30 cellular contexts compared by ENCODE assay signal in the genomic region with DNA sequence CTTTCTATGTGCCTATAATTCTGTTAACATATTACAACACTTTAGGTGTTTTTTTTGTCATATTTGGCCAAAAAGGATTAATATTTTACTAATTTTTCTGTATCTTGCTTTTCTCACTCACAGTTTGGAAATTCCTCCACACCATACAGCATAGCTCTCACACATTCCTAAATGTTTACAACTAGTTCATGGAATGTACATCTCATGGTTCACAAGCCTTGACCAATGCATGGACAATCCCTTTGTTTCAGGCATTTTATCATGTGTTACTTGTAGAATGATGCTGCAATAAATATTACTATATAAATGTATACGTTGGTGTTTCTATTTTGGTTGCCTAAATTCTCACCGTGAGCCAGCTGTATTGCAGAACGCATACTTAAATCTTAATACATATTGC.
DNase-seq lines count a peak whose midpoint lies in the region; ATAC-seq, FAIRE-seq and TF ChIP-seq lines count a peak whose summit lies in the region.
"Had no signal": no experiment of that assay in that cellular context is flagged by ENCODE, and none has a peak within 500 bp of the region (broad histone marks: within the 10 kb centered on the region; RNA-seq: fewer than 3 reads in every experiment).

No MANE protein-coding gene starts in this region.

- FAIRE-seq in RCC 7860 (lab: Jason Lieb, UNC) = no peak
- FAIRE-seq: endothelial cell of umbilical vein had no signal

- no peak for TF ChIP-seq CTCF in AG04450 (IDR thresholded peaks at IDR 0.05; ENCODE audit: low read depth, low read length)
- no peak for TF ChIP-seq CTCF in epithelial cell of esophagus (IDR thresholded peaks at IDR 0.05; ENCODE audit: insufficient read depth, low read depth, low read length, missing control alignments)

- no peaks in the 10 kb centered on the region for H3K27me3 ChIP-seq in AG04450 (ENCODE audit: control insufficient read depth, insufficient read depth, low read length)
- H3K27me3 ChIP-seq in mesenchymal stem cell (ENCODE audit: control insufficient read depth in 1 of 2, insufficient read depth in 1 of 2, low read length in 2 of 2) = peaks cover 0 to 4% of the 10 kb centered on the region in 2 experiments
- H3K27me3 ChIP-seq: neutrophil, sigmoid colon, vagina had no signal

- H2BK120ac ChIP-seq in mesenchymal stem cell (ENCODE audit: low read depth, low read length) = no peak overlapping the region

- peaks cover 3% of the 10 kb centered on the region; the same call in 1 of the 2 replicates for H3K9me3 ChIP-seq in AG04450 (ENCODE audit: control insufficient read depth, insufficient read depth, low read length)
- H3K9me3 ChIP-seq in mesenchymal stem cell (ENCODE audit: control insufficient read depth, low read length) = peaks cover 7% of the 10 kb centered on the region
- H3K9me3 ChIP-seq: neutrophil, sigmoid colon, vagina had no signal

- CTCF ChIA-PET in AG04450 (lab: Charles Lee) = no interaction called here

- H3K4me2 ChIP-seq in mesenchymal stem cell (ENCODE audit: low read length, poor library complexity, severe bottlenecking) = no peak overlapping the region

- H2AK5ac ChIP-seq in mesenchymal stem cell (ENCODE audit: low read length, severe bottlenecking) = no peak overlapping the region

- no peaks in the 10 kb centered on the region for H3K79me1 ChIP-seq in mesenchymal stem cell (replicated peaks; ENCODE audit: low read length, poor library complexity, severe bottlenecking)

- no peak overlapping the region for H3K14ac ChIP-seq in mesenchymal stem cell (ENCODE audit: low read length in 2 of 2)

- 72% methylated on average over 3 of the region's 3 CpGs for WGBS in mesenchymal stem cell

- H2AFZ ChIP-seq in mesenchymal stem cell (ENCODE audit: low read depth, low read length) = no peak overlapping the region

- peaks cover 0 to 3% of the 10 kb centered on the region in 2 experiments for H3K36me3 ChIP-seq in mesenchymal stem cell (ENCODE audit: control insufficient read depth in 1 of 2, insufficient read depth in 2 of 2, low read depth in 1 of 2, low read length in 2 of 2)
- H3K36me3 ChIP-seq: neutrophil, sigmoid colon, vagina had no signal

- no peak overlapping the region for H3K23ac ChIP-seq in mesenchymal stem cell (ENCODE audit: low read length in 2 of 2)

- no peak overlapping the region for H3K4me3 ChIP-seq in AG04450 (ENCODE audit: low read depth, low read length)
- H3K4me3 ChIP-seq in epithelial cell of esophagus (ENCODE audit: low read length) = no peak overlapping the region
- no peak overlapping the region for H3K4me3 ChIP-seq in mesenchymal stem cell (ENCODE audit: insufficient read depth in 1 of 2, low read depth in 1 of 2, low read length in 2 of 2)
- H3K4me3 ChIP-seq: sigmoid colon, SK-N-MC, vagina had no signal

- no peak overlapping the region for H3K4ac ChIP-seq in mesenchymal stem cell (ENCODE audit: low read depth in 1 of 2, low read length in 2 of 2)

- H2BK12ac ChIP-seq in mesenchymal stem cell (ENCODE audit: low read length in 2 of 2) = no peak overlapping the region

- no peak overlapping the region for H4K8ac ChIP-seq in mesenchymal stem cell (ENCODE audit: low read length)

- DNase-seq in AG04450 (ENCODE audit: low read depth, low spot score) (peak; percentile 56), RCC 7860 (ENCODE audit: low spot score) (peak; percentile 32), epithelial cell of esophagus (ENCODE audit: low read depth) (peak; percentile 33), mesenchymal stem cell (peak; percentile 39), GOT3 (lab: John Stamatoyannopoulos, UW) (no peak)
- DNase-seq: activated CD4-positive, alpha-beta T cell treated with anti-CD3 and anti-CD28 coated beads, Interleukin-2, amount 50 U/mL, for 4 hours; activated CD4-positive, CD25-positive, alpha-beta regulatory T cell; activated naive CD4-positive, alpha-beta T cell treated with anti-CD3 and anti-CD28 coated beads, Interleukin-2, amount 50 U/mL, for 16 hours; anterior cingulate cortex; CD8-positive, alpha-beta memory T cell; DMS 273 treated with DMSO at 0.1 percent for 48 hours; foreskin fibroblast; H9; Karpas-422; mesendoderm; NCI-H1436; NCI-H2107; NCI-H82; RPMI8226; sigmoid colon; stimulated activated CD4-positive, alpha-beta T cell treated with anti-CD3 and anti-CD28 coated beads, Interleukin-15, amount 100 ng/mL, for 24 hours; stimulated activated naive CD4-positive, alpha-beta T cell treated with Interleukin-2 at 50 U/mL for 16 hours had no signal

- no peak for ATAC-seq in GM21786 (IDR thresholded peaks at IDR 0.05; ENCODE audit: unreplicated experiment)
- no peak for ATAC-seq in HG03571 (IDR thresholded peaks at IDR 0.05; ENCODE audit: unreplicated experiment)
- ATAC-seq in GM19035 (IDR thresholded peaks at IDR 0.05; ENCODE audit: unreplicated experiment) = no peak
- ATAC-seq: left lobe of liver had no signal

- no peak overlapping the region for H3K27ac ChIP-seq in AG04450 (ENCODE audit: low read depth, low read length)
- peak overlapping the region; percentile 99 for H3K27ac ChIP-seq in mesenchymal stem cell (ENCODE audit: low read length, poor library complexity, severe bottlenecking)
- H3K27ac ChIP-seq: neutrophil, sigmoid colon, vagina had no signal

- H3K18ac ChIP-seq in mesenchymal stem cell (ENCODE audit: low read depth in 1 of 2, low read length in 2 of 2) = no peak overlapping the region

- no peak overlapping the region for H3K9ac ChIP-seq in mesenchymal stem cell (ENCODE audit: low read length)

- H3K4me1 ChIP-seq in mesenchymal stem cell (ENCODE audit: control insufficient read depth, insufficient read depth, low read depth, low read length) = peaks cover 16% of the 10 kb centered on the region
- H3K4me1 ChIP-seq: sigmoid colon had no signal

- POLR2A ChIA-PET in AG04450 (lab: Yijun Ruan, JAX) = interaction anchor here (0.7 kb wide), 1 partner anchor 21 kb away, joined by 3 read pairs; no protein-coding TSS in a partner anchor

- no peak overlapping the region for H2BK15ac ChIP-seq in mesenchymal stem cell (ENCODE audit: low read depth, poor library complexity, severe bottlenecking)

- H4K91ac ChIP-seq in mesenchymal stem cell (ENCODE audit: low read length) = no peak overlapping the region

- no peak overlapping the region for H2BK5ac ChIP-seq in mesenchymal stem cell (ENCODE audit: low read depth, low read length, poor library complexity, severe bottlenecking)
